Comparison of ENCODE assay signal across 8 cellular contexts in genomic region chr16:29994613-29995329, GRCh38. TPM values are rescaled to one million over a fixed set of nuclear protein-coding genes. Genes with fewer than 3 reads are reported as not detected.
A peak's percentile ranks its signal among the peaks of the same experiment; 100 is the strongest.
DNase-seq lines count a peak whose midpoint lies in the region; ATAC-seq and TF ChIP-seq lines count a peak whose summit lies in the region.

No MANE protein-coding gene starts in this region.

- peak; percentile 69 for DNase-seq in COLO829 (ENCODE audit: low spot score)
- DNase-seq in activated effector memory CD4-positive, alpha-beta T cell treated with Interleukin-2 at 50 U/mL for 16 hours, result peak; percentile 66
- DNase-seq in cardiac muscle cell (ENCODE audit: low read depth in 1 of 2, low spot score in 1 of 2), result peak in 1 of 2 donors; percentile 53
- DNase-seq in psoas muscle, result peak in 1 of 2 donors; percentile 41
- DNase-seq in CD1c-positive myeloid dendritic cell (ENCODE audit: extremely low spot score), result no peak
- DNase-seq in SKM-1 treated with dmso at 0.1 percent for 144 hours (lab: John Stamatoyannopoulos, UW; ENCODE audit: unreplicated experiment), result no peak

- H3K4me1 ChIP-seq in cardiac muscle cell (ENCODE audit: low read depth) (no peaks in the 10 kb centered on the region), psoas muscle (peaks cover 21% of the 10 kb centered on the region)

- H3K27ac ChIP-seq in KOPT-K1 (ENCODE audit: low read depth, low read length, poor library complexity, severe bottlenecking), result peak overlapping the region; percentile 96
- H3K27ac ChIP-seq in cardiac muscle cell, result peak overlapping the region; percentile 86
- H3K27ac ChIP-seq in psoas muscle, result peak overlapping the region; percentile 99

- WGBS in psoas muscle, 3 donors, result 8 to 10% (median 8%) methylated on average over 24 of the region's 24 CpGs

- H3K4me3 ChIP-seq in cardiac muscle cell (peak overlapping the region; percentile 84), psoas muscle (peak overlapping the region; percentile 86)

- intact Hi-C loops in psoas muscle (cut with DNase I), result loop anchor here (1.0 to 2.0 kb wide), 2 partner anchors 18 to 20 kb away; no protein-coding TSS in a partner anchor

- H3K9me3 ChIP-seq in KOPT-K1 (ENCODE audit: insufficient read depth, low read length, poor library complexity, severe bottlenecking) (no peaks in the 10 kb centered on the region), cardiac muscle cell (ENCODE audit: low read depth) (no peaks in the 10 kb centered on the region), psoas muscle (no peaks in the 10 kb centered on the region)

- ATAC-seq in GM21390 (IDR thresholded peaks at IDR 0.05; ENCODE audit: unreplicated experiment), result peak; percentile 38
- peak; percentile 26 to 55 (median 42) for ATAC-seq in psoas muscle

- no peak for TF ChIP-seq CTCF in cardiac muscle cell (IDR thresholded peaks at IDR 0.05; ENCODE audit: low read depth, low read length)
- no peak for TF ChIP-seq CTCF in psoas muscle (IDR thresholded peaks at IDR 0.05)

- H3K36me3 ChIP-seq in KOPT-K1 (ENCODE audit: insufficient read depth, low read length) (peaks cover 72% of the 10 kb centered on the region), cardiac muscle cell (peaks cover 17% of the 10 kb centered on the region), psoas muscle (ENCODE audit: insufficient read depth in 1 of 2, low read depth in 1 of 2) (peaks cover 3 to 61% of the 10 kb centered on the region in 2 donors)

- H3K27me3 ChIP-seq in cardiac muscle cell, result no peaks in the 10 kb centered on the region
- H3K27me3 ChIP-seq in psoas muscle (ENCODE audit: insufficient read depth in 3 of 3, low read length in 2 of 3), result no peaks in the 10 kb centered on the region

RNA-seq across cellular contexts. Expression of gene HIRIP3, which starts 0.6 kb away (rescaled TPM):
- total RNA-seq in cardiac muscle cell (22.2 and 25.6 TPM in 2 replicates), psoas muscle (10 to 100 TPM; 18.9 to 22.0 (median 20.7) TPM)
- polyA plus RNA-seq in cardiac muscle cell (26.7 and 32.5 TPM in 2 replicates), psoas muscle (10 to 100 TPM; 18.5 to 62.5 (median 23.1) TPM)

RNA-seq across cellular contexts. Expression of gene INO80E, which starts 1.3 kb away (rescaled TPM):
- 83.7 and 167 TPM in 2 replicates for total RNA-seq in cardiac muscle cell
- 17.1 and 19.0 TPM in 2 replicates for polyA plus RNA-seq in cardiac muscle cell
- 10 to 100 TPM; 30.5 to 43.3 (median 34.1) TPM for total RNA-seq in psoas muscle
- 10 to 100 TPM; 59.8 to 86.9 (median 77.3) TPM for polyA plus RNA-seq in psoas muscle

RNA-seq across cellular contexts. Expression of gene DOC2A, which starts 16.1 kb away (rescaled TPM):
- total RNA-seq in cardiac muscle cell (1.6 and 7.2 TPM in 2 replicates), psoas muscle (under 1 TPM in 2 of 4 donors, not detected in 2; 0.11 to 0.51 TPM)
- polyA plus RNA-seq in cardiac muscle cell (3.3 and 6.9 TPM in 2 replicates), psoas muscle (under 1 TPM; 0.13 to 0.20 (median 0.15) TPM)

RNA-seq across cellular contexts. Expression of gene TAOK2, which starts 21.1 kb away (rescaled TPM):
- total RNA-seq in cardiac muscle cell (69.4 and 70.9 TPM in 2 replicates), psoas muscle (10 to 100 TPM; 18.6 to 28.6 (median 22.0) TPM)
- polyA plus RNA-seq in cardiac muscle cell (25.8 and 36.2 TPM in 2 replicates), psoas muscle (10 to 100 TPM; 15.7 to 30.2 (median 21.8) TPM)

RNA-seq across cellular contexts. Expression of gene C16orf92, which starts 28.2 kb away (rescaled TPM):
- not detected in 2 replicates for total RNA-seq in cardiac muscle cell
- polyA plus RNA-seq in cardiac muscle cell, result not detected in 2 replicates
- total RNA-seq in psoas muscle, result not detected
- polyA plus RNA-seq in psoas muscle, result not detected

Comparison
In these comparisons a context has a peak if more than half of its experiments do, and no peak if none do; other contexts are left out.
1. DNase-seq: peak in COLO829 (single experiment) and activated effector memory CD4-positive, alpha-beta T cell treated with Interleukin-2 at 50 U/mL for 16 hours (single experiment); none in CD1c-positive myeloid dendritic cell (single experiment) and SKM-1 treated with dmso at 0.1 percent for 144 hours (single experiment).
2. Peak in every context shown above with its lines, with median percentiles within 50 percentile points of each other: H3K27ac ChIP-seq.